7 cellular contexts compared by ENCODE assay signal in the genomic region with DNA sequence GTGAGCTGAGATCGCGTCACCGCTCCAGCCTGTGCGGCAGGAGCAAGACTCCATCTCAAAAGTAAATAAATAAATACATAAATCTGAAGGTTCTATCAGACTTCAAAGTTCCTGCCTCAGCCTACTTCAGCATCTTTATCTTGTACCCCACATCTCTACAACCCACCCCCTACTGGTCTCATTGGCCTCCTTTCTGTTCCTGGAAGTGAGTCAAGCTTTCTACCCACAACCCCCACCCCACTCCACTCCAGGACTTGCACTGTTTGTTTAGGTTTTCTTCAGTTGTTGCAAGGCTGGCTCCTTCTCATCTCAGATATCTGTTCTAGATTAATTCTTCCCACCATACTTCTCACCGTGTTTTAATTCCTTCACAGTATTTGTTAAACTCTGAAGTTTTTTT. TPM values are rescaled to one million over a fixed set of nuclear protein-coding genes. Genes with fewer than 3 reads are reported as not detected.
A peak's percentile ranks its signal among the peaks of the same experiment; 100 is the strongest.
DNase-seq lines count a peak whose midpoint lies in the region; ATAC-seq and TF ChIP-seq lines count a peak whose summit lies in the region.

No MANE protein-coding gene starts in this region.

- TF ChIP-seq EP300 in tibial nerve (IDR thresholded peaks at IDR 0.05): no peak

- WGBS in tibial nerve, 2 donors: 93 to 94% methylated on average over 5 of the region's 5 CpGs

- H3K4me3 Mint-ChIP-seq in brain (peak overlapping the region; percentile 99 to 100 (median 99)), mesothelial cell of epicardium (peak overlapping the region; percentile 100)

- peak overlapping the region; percentile 75 for H3K27ac ChIP-seq in HEK293 (ENCODE audit: extremely low read depth, low read depth, low read length)
- H3K27ac ChIP-seq in RWPE1: peak overlapping the region; percentile 40
- peak overlapping the region; percentile 83 to 91 (median 87) for H3K27ac ChIP-seq in tibial nerve

- H3K4me3 ChIP-seq in HEK293 (ENCODE audit: low read depth, low read length): no peak overlapping the region
- H3K4me3 ChIP-seq in tibial nerve: peak overlapping the region; percentile 56 to 88 (median 69)

- TF ChIP-seq CTCF in HEK293 (tag by site-specific recombination; IDR thresholded peaks at IDR 0.05) (no peak), RWPE1 (conservative IDR thresholded peaks at IDR 0.05; ENCODE audit: low read depth) (no peak), brain (conservative IDR thresholded peaks at IDR 0.05) (no peak), mesothelial cell of epicardium (IDR thresholded peaks at IDR 0.05; ENCODE audit: unreplicated experiment) (no peak), tibial nerve (IDR thresholded peaks at IDR 0.05) (no peak)

- H3K9me3 Mint-ChIP-seq in brain: peaks cover 0 to 4% (median 0%) of the 10 kb centered on the region in 5 experiments
- H3K9me3 Mint-ChIP-seq in mesothelial cell of epicardium: peaks cover 4% of the 10 kb centered on the region

- H3K27me3 Mint-ChIP-seq in brain: peaks cover 23% of the 10 kb centered on the region
- no peaks in the 10 kb centered on the region for H3K27me3 Mint-ChIP-seq in mesothelial cell of epicardium (ENCODE audit: low read depth)

- H3K36me3 ChIP-seq in HEK293 (ENCODE audit: control insufficient read depth in 2 of 2, insufficient read depth in 1 of 2, low read length in 2 of 2) (peaks cover 25 to 32% of the 10 kb centered on the region in 2 experiments), tibial nerve (peaks cover 0 to 29% (median 0%) of the 10 kb centered on the region in 3 donors)

- H3K27ac Mint-ChIP-seq in brain (peak overlapping the region; percentile 97 to 100 (median 99)), mesothelial cell of epicardium (peak overlapping the region; percentile 99)

- no peak for DNase-seq in RWPE1 (ENCODE audit: low spot score)
- DNase-seq in mesothelial cell of epicardium (ENCODE audit: low spot score in 2 of 2, unreplicated experiment in 2 of 2): no peak
- no peak for DNase-seq in tibial nerve (ENCODE audit: low spot score in 2 of 2)

- CTCF ChIA-PET in HEK293 (lab: Yijun Ruan, JAX) (interaction anchor here (0.5 to 0.6 kb wide), 2 partner anchors 12 to 726 kb away, joined by 3 read pairs; no protein-coding TSS in a partner anchor), RWPE1 (lab: Yijun Ruan, JAX) (no interaction called here)

- H3K4me1 ChIP-seq in HEK293 (ENCODE audit: control insufficient read depth, insufficient read depth, low read length): peaks cover 5% of the 10 kb centered on the region; the same call in 1 of the 2 replicates
- peaks cover 0 to 38% (median 13%) of the 10 kb centered on the region in 4 donors for H3K4me1 ChIP-seq in tibial nerve

- POLR2A ChIA-PET in HEK293 (lab: Yijun Ruan, JAX): interaction anchor here (1.8 kb wide), 1 partner anchor 154 kb away, joined by 11 read pairs; a partner anchor contains a TSS
- POLR2A ChIA-PET in RWPE1 (lab: Yijun Ruan, JAX; ENCODE audit: low non-redundant PET): no interaction called here

- H3K4me1 Mint-ChIP-seq in brain: peaks cover 53% of the 10 kb centered on the region
- H3K4me1 Mint-ChIP-seq in mesothelial cell of epicardium: peaks cover 23% of the 10 kb centered on the region

- TF ChIP-seq POLR2A in tibial nerve (IDR thresholded peaks at IDR 0.05) (no peak), GM18505 (IDR thresholded peaks at IDR 0.05; ENCODE audit: borderline replicate concordance, extremely low read depth, insufficient read depth, insufficient read length) (no peak)

- H3K27me3 ChIP-seq in tibial nerve: no peaks in the 10 kb centered on the region

- H3K36me3 Mint-ChIP-seq in brain: peaks cover 37% of the 10 kb centered on the region
- H3K36me3 Mint-ChIP-seq in mesothelial cell of epicardium: peaks cover 9% of the 10 kb centered on the region

- ATAC-seq in GM18505 (IDR thresholded peaks at IDR 0.05; ENCODE audit: unreplicated experiment) (no peak), HG02610 (IDR thresholded peaks at IDR 0.05; ENCODE audit: unreplicated experiment) (no peak)

- H3K9me3 ChIP-seq in HEK293 (ENCODE audit: control insufficient read depth, insufficient read depth, low read depth, low read length) (no peaks in the 10 kb centered on the region), tibial nerve (no peaks in the 10 kb centered on the region)

TF ChIP-seq in HEK293, 187 proteins besides CTCF, POLR2A, EP300 and RAD21 (continues in another document):
- TF ChIP-seq ZNF623 (tag by site-specific recombination; IDR thresholded peaks at IDR 0.05) (no peak), ZNF600 (tag by site-specific recombination; IDR thresholded peaks at IDR 0.05) (no peak), ZNF514 (tag by site-specific recombination; IDR thresholded peaks at IDR 0.05) (no peak), REPIN1 (tag by site-specific recombination; IDR thresholded peaks at IDR 0.05; ENCODE audit: low read depth) (no peak), ZSCAN30 (tag by site-specific recombination; IDR thresholded peaks at IDR 0.05) (no peak), ZBTB21 (tag by site-specific recombination; IDR thresholded peaks at IDR 0.05) (no peak), ZNF37A (tag by site-specific recombination; IDR thresholded peaks at IDR 0.05) (no peak), ZFHX2 (tag by site-specific recombination; conservative IDR thresholded peaks at IDR 0.05) (0 out of 2 replicates have a peak, but pooled peaks have one; percentile 19), ZNF792 (tag by site-specific recombination; IDR thresholded peaks at IDR 0.05) (no peak)
- TF ChIP-seq, protein P1, sequence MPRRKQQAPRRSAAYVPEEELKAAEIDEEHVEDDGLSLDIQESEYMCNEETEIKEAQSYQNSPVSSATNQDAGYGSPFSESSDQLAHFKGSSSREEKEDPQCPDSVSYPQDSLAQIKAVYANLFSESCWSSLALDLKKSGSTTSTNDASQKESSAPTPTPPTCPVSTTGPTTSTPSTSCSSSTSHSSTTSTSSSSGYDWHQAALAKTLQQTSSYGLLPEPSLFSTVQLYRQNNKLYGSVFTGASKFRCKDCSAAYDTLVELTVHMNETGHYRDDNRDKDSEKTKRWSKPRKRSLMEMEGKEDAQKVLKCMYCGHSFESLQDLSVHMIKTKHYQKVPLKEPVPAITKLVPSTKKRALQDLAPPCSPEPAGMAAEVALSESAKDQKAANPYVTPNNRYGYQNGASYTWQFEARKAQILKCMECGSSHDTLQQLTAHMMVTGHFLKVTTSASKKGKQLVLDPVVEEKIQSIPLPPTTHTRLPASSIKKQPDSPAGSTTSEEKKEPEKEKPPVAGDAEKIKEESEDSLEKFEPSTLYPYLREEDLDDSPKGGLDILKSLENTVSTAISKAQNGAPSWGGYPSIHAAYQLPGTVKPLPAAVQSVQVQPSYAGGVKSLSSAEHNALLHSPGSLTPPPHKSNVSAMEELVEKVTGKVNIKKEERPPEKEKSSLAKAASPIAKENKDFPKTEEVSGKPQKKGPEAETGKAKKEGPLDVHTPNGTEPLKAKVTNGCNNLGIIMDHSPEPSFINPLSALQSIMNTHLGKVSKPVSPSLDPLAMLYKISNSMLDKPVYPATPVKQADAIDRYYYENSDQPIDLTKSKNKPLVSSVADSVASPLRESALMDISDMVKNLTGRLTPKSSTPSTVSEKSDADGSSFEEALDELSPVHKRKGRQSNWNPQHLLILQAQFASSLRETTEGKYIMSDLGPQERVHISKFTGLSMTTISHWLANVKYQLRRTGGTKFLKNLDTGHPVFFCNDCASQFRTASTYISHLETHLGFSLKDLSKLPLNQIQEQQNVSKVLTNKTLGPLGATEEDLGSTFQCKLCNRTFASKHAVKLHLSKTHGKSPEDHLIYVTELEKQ (tag by site-specific recombination; IDR thresholded peaks at IDR 0.05; ENCODE audit: borderline replicate concordance): no peak
- TF ChIP-seq, protein P2, sequence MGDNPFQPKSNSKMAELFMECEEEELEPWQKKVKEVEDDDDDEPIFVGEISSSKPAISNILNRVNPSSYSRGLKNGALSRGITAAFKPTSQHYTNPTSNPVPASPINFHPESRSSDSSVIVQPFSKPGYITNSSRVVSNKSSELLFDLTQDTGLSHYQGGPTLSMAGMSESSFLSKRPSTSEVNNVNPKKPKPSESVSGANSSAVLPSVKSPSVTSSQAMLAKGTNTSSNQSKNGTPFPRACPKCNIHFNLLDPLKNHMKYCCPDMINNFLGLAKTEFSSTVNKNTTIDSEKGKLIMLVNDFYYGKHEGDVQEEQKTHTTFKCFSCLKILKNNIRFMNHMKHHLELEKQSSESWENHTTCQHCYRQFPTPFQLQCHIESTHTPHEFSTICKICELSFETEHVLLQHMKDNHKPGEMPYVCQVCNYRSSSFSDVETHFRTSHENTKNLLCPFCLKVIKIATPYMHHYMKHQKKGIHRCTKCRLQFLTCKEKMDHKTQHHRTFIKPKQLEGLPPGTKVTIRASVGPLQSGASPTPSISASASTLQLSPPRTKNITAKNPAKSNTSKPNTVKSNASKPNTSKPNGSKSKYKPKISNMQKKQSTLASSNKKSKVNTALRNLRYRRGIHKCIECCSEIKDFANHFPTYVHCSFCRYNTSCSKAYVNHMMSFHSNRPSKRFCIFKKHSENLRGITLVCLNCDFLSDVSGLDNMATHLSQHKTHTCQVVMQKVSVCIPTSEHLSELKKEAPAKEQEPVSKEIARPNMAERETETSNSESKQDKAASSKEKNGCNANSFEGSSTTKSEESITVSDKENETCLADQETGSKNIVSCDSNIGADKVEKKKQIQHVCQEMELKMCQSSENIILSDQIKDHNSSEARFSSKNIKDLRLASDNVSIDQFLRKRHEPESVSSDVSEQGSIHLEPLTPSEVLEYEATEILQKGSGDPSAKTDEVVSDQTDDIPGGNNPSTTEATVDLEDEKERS (tag by site-specific recombination; IDR thresholded peaks at IDR 0.05): no peak

RNA-seq across cellular contexts. Expression of a gene that starts 0.7 kb away (rescaled TPM):
- polyA plus RNA-seq in brain (ENCODE audit: insufficient read depth, low read depth, low replicate concordance): 29.4 TPM
- 96.4 to 106 TPM (median 102 TPM) in 3 replicates for total RNA-seq in mesothelial cell of epicardium
- 10 to 100 TPM; 44.7 to 81.8 (median 68.3) TPM for total RNA-seq in tibial nerve

RNA-seq across cellular contexts. Expression of a gene that starts 10.9 kb away (rescaled TPM):
- polyA plus RNA-seq in brain (ENCODE audit: insufficient read depth, low read depth, low replicate concordance): 9.3 TPM
- 38.4 to 42.7 TPM (median 39.3 TPM) in 3 replicates for total RNA-seq in mesothelial cell of epicardium
- 10 to 100 TPM; 20.3 to 34.3 (median 31.3) TPM for total RNA-seq in tibial nerve

RNA-seq across cellular contexts. Expression of a gene that starts 23.7 kb away (rescaled TPM):
- 1.7 TPM for polyA plus RNA-seq in brain (ENCODE audit: insufficient read depth, low read depth, low replicate concordance)
- total RNA-seq in mesothelial cell of epicardium: 9.5 to 11.4 TPM (median 10.1 TPM) in 3 replicates
- 10 to 100 TPM in 3 of 4 donors, 1 to 10 TPM in 1; 9.9 to 13.8 (median 11.8) TPM for total RNA-seq in tibial nerve
